Comparison of ENCODE assay signal across 11 cellular contexts in the genomic region with DNA sequence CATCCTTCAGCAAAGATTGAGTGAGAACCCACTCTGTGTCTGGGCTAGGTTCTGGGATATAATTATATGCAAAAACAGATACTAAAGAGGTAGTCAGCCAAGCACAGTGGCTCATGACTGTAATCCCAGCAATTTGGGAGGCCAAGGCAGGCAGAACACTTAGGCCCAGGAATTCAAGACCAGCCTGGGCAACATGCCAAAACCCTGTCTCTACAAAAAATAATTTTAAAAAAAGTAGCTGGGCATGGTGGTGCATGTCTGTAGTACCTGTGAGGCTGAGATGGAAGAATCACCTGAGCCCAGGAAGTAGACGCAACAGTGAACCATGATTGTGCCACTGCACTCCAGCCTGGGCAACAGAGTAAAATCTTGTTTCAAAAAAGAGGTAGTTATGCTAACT.
"Had no signal": no experiment of that assay in that cellular context is flagged by ENCODE, and none has a peak within 500 bp of the region (broad histone marks: within the 10 kb centered on the region; RNA-seq: fewer than 3 reads in every experiment).

No MANE protein-coding gene starts in this region.

- H3K9me3 Mint-ChIP-seq: activated naive CD4-positive, alpha-beta T cell treated with anti-CD3 and anti-CD28 coated beads, Interleukin-2, amount 50 U/mL, for 72 hours; neural crest cell had no signal

- H3K27me3 ChIP-seq: brain microvascular endothelial cell, ovary, tibial artery, vagina had no signal

- DNase-seq: amygdala, brain microvascular endothelial cell, dorsolateral prefrontal cortex, foreskin melanocyte, head of caudate nucleus, ovary, tibial artery had no signal

- H3K4me3 ChIP-seq: dorsolateral prefrontal cortex, ovary, tibial artery, vagina had no signal

- H3K27ac ChIP-seq: brain microvascular endothelial cell, dorsolateral prefrontal cortex, ovary, tibial artery, vagina had no signal

- H3K4me1 ChIP-seq: tibial artery, vagina had no signal

- H3K36me3 Mint-ChIP-seq: activated naive CD4-positive, alpha-beta T cell treated with anti-CD3 and anti-CD28 coated beads, Interleukin-2, amount 50 U/mL, for 72 hours had no signal

- H3K27ac Mint-ChIP-seq: activated naive CD4-positive, alpha-beta T cell treated with anti-CD3 and anti-CD28 coated beads, Interleukin-2, amount 50 U/mL, for 72 hours had no signal

- H3K4me3 Mint-ChIP-seq: neural crest cell had no signal

- ATAC-seq: activated CD4-positive, CD25-positive, alpha-beta regulatory T cell treated with anti-CD3 and anti-CD28 coated beads, Interleukin-2, amount 50 U/mL, for 24 hours; activated naive CD4-positive, alpha-beta T cell treated with anti-CD3 and anti-CD28 coated beads, Interleukin-2, amount 50 U/mL, for 72 hours had no signal

- H3K9me3 ChIP-seq: ovary, tibial artery, vagina had no signal

- H3K36me3 ChIP-seq: brain microvascular endothelial cell, ovary, tibial artery, vagina had no signal
